Comparison of ENCODE assay signal across 1 cellular context in genomic region chr12:88242161-88242925, GRCh38.
A peak's percentile ranks its signal among the peaks of the same experiment; 100 is the strongest.
TF ChIP-seq lines count a peak whose summit lies in the region.

No MANE protein-coding gene starts in this region.

TF ChIP-seq in HCT116, 20 proteins besides CTCF, POLR2A, EP300 and RAD21 (continued from another document):
- TF ChIP-seq, protein P1, sequence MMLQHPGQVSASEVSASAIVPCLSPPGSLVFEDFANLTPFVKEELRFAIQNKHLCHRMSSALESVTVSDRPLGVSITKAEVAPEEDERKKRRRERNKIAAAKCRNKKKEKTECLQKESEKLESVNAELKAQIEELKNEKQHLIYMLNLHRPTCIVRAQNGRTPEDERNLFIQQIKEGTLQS (IDR thresholded peaks at IDR 0.05): peak; percentile 32; the same call in 1 of the 2 replicates
- TF ChIP-seq SIN3A (IDR thresholded peaks at IDR 0.05; ENCODE audit: low read depth): peak; percentile 60
